Comparison of ENCODE assay signal across 18 cellular contexts in genomic region chr3:154112146-154112545, GRCh38. TPM values are rescaled to one million over a fixed set of nuclear protein-coding genes. Genes with fewer than 3 reads are reported as not detected.
"Had no signal": no experiment of that assay in that cellular context is flagged by ENCODE, and none has a peak within 500 bp of the region (broad histone marks: within the 10 kb centered on the region; RNA-seq: fewer than 3 reads in every experiment).

No MANE protein-coding gene starts in this region.

- H3K36me3 ChIP-seq: esophagus muscularis mucosa, prostate gland, upper lobe of left lung had no signal

- H3K27me3 ChIP-seq: esophagus muscularis mucosa, testis, upper lobe of left lung had no signal

- H3K9me3 ChIP-seq: esophagus muscularis mucosa, prostate gland, testis, upper lobe of left lung had no signal

- ATAC-seq: activated CD8-positive, alpha-beta T cell treated with anti-CD3 and anti-CD28 coated beads, Interleukin-2, amount 10 ng/mL, durations not matched to agents 7 days and 5 days; activated naive CD4-positive, alpha-beta T cell treated with anti-CD3 and anti-CD28 coated beads, Interleukin-2, amount 50 U/mL, for 72 hours; natural killer cell treated with Interleukin-12 subunit alpha and Interleukin-12 subunit beta and Interleukin-15 and Interleukin-18, amount 100 ng/mL, for 72 hours; sciatic nerve had no signal

- H3K4me3 Mint-ChIP-seq: activated B cell treated with CpG ODN at 0.5 μM for 24 hours; activated CD4-positive, alpha-beta T cell treated with anti-CD3 and anti-CD28 coated beads, Interleukin-2, amount 10 ng/mL, durations not matched to agents 24 days and 14 days; activated CD8-positive, alpha-beta T cell treated with anti-CD3 and anti-CD28 coated beads, Interleukin-2, amount 10 ng/mL, durations not matched to agents 7 days and 5 days; natural killer cell treated with Interleukin-12 subunit alpha and Interleukin-12 subunit beta and Interleukin-15 and Interleukin-18, amount 100 ng/mL, for 72 hours; stimulated activated naive CD8-positive, alpha-beta T cell treated with anti-CD3 and anti-CD28 coated beads, Interleukin-15, Interleukin-2, amounts not matched to agents 100 ng/mL and 50 ng/mL, for 24 hours; T-helper 2 cell treated with Interferon-gamma antibody and Interleukin-4, amounts not matched to agents 5 μg/mL and 100 μg/mL, for 36 hours had no signal

- H3K36me3 Mint-ChIP-seq: activated naive CD4-positive, alpha-beta T cell treated with anti-CD3 and anti-CD28 coated beads, Interleukin-2, amount 50 U/mL, for 72 hours; natural killer cell treated with Interleukin-12 subunit alpha and Interleukin-12 subunit beta and Interleukin-15 and Interleukin-18, amount 100 ng/mL, for 72 hours had no signal

- DNase-seq: activated B cell treated with CpG ODN at 0.5 μM for 24 hours; activated CD4-positive, alpha-beta T cell treated with anti-CD3 and anti-CD28 coated beads, Interleukin-2, amount 10 ng/mL, durations not matched to agents 24 days and 14 days; activated CD8-positive, alpha-beta memory T cell treated with anti-CD3 and anti-CD28 coated beads, Interleukin-2, amount 50 U/mL, for 4 hours; activated CD8-positive, alpha-beta T cell treated with anti-CD3 and anti-CD28 coated beads, Interleukin-2, amount 10 ng/mL, durations not matched to agents 7 days and 5 days; activated gamma-delta T cell; activated T-cell treated with anti-CD3 and anti-CD28 coated beads, Interleukin-2, amount 50 U/mL, for 48 hours; amniotic stem cell; mesendoderm; occipital lobe; testis; upper lobe of left lung had no signal

- H3K4me1 Mint-ChIP-seq: activated B cell treated with CpG ODN at 0.5 μM for 24 hours; activated CD4-positive, alpha-beta T cell treated with anti-CD3 and anti-CD28 coated beads, Interleukin-2, amount 10 ng/mL, durations not matched to agents 24 days and 14 days had no signal

- H3K4me1 ChIP-seq: prostate gland, testis had no signal

- H3K4me3 ChIP-seq: esophagus muscularis mucosa, prostate gland, testis, upper lobe of left lung had no signal

- H3K27ac ChIP-seq: prostate gland, testis had no signal

- H3K9me3 Mint-ChIP-seq: activated B cell treated with CpG ODN at 0.5 μM for 24 hours; activated CD4-positive, alpha-beta T cell treated with anti-CD3 and anti-CD28 coated beads, Interleukin-2, amount 10 ng/mL, durations not matched to agents 24 days and 14 days; activated naive CD4-positive, alpha-beta T cell treated with anti-CD3 and anti-CD28 coated beads, Interleukin-2, amount 50 U/mL, for 72 hours; natural killer cell treated with Interleukin-12 subunit alpha and Interleukin-12 subunit beta and Interleukin-15 and Interleukin-18, amount 100 ng/mL, for 72 hours; stimulated activated naive CD8-positive, alpha-beta T cell treated with anti-CD3 and anti-CD28 coated beads, Interleukin-15, Interleukin-2, amounts not matched to agents 100 ng/mL and 50 ng/mL, for 24 hours; T-helper 2 cell treated with Interferon-gamma antibody and Interleukin-4, amounts not matched to agents 5 μg/mL and 100 μg/mL, for 36 hours had no signal

- H3K27ac Mint-ChIP-seq: activated B cell treated with CpG ODN at 0.5 μM for 24 hours; activated CD4-positive, alpha-beta T cell treated with anti-CD3 and anti-CD28 coated beads, Interleukin-2, amount 10 ng/mL, durations not matched to agents 24 days and 14 days; activated CD8-positive, alpha-beta T cell treated with anti-CD3 and anti-CD28 coated beads, Interleukin-2, amount 10 ng/mL, durations not matched to agents 7 days and 5 days; activated naive CD4-positive, alpha-beta T cell treated with anti-CD3 and anti-CD28 coated beads, Interleukin-2, amount 50 U/mL, for 72 hours; natural killer cell treated with Interleukin-12 subunit alpha and Interleukin-12 subunit beta and Interleukin-15 and Interleukin-18, amount 100 ng/mL, for 72 hours; stimulated activated naive CD8-positive, alpha-beta T cell treated with anti-CD3 and anti-CD28 coated beads, Interleukin-15, Interleukin-2, amounts not matched to agents 100 ng/mL and 50 ng/mL, for 24 hours; T-helper 2 cell treated with Interferon-gamma antibody and Interleukin-4, amounts not matched to agents 5 μg/mL and 100 μg/mL, for 36 hours had no signal

RNA-seq across cellular contexts. Expression of gene ARHGEF26, which starts 9.0 kb away (rescaled TPM):
- total RNA-seq: activated B cell treated with CpG ODN at 0.5 μM for 24 hours had no signal
